In the genomic region with DNA sequence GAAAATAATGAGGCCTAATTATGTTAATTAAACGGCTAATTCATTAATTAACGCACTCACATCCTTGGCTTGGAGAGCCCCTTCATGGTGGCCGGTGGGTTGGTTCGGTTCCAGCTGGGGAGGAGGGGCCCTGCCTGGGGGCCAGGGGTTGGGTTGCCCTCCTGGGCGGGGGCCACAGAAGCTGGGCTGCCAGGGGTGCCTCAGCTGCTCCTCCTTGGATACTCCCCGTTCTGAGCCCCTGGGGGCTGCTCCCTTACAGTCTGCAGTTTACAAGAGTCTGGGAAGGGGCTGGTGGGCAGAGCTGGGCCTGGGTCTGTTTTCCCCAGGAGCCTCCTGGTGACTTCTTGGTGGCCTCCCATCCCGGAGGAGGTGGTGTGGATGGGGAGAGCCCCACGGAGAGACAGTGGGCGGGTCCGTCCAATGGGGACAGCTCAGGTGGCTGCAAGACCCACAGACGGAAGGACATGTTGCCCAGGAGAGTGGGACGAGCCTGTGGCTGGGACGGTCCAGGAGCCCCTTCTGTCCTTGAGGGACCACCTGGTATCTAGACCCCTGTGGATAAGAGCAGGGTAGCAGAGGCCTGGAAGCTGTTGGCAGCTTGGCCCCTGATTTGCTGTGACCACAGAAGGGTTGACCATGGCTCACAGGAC, we compare ENCODE assay signal across 30 cellular contexts.
"Had no signal": no experiment of that assay in that cellular context is flagged by ENCODE, and none has a peak within 500 bp of the region (broad histone marks: within the 10 kb centered on the region; RNA-seq: fewer than 3 reads in every experiment).

No MANE protein-coding gene starts in this region.

- H3K9me3 Mint-ChIP-seq: mesothelial cell of epicardium, naive B cell, nephron, neural crest cell had no signal

- H3K36me3 ChIP-seq: heart right ventricle, left lung, neutrophil, right lobe of liver, stomach, thyroid gland, transverse colon, upper lobe of left lung, vagina had no signal

- H3K9ac ChIP-seq: parathyroid adenoma had no signal

- H3K27me3 ChIP-seq: hepatocyte, left lung, right lobe of liver, testis, thyroid gland, transverse colon, upper lobe of left lung, vagina had no signal

- H3K4me3 Mint-ChIP-seq: mesothelial cell of epicardium; nephron; neural crest cell; stimulated activated naive B cell treated with anti-CD40 and anti-IgM and Interleukin-4, amounts not matched to agents 10 μg/mL and 1 μg/mL and 100 μg/mL, for 72 hours had no signal

- H2AFZ ChIP-seq: hepatocyte, parathyroid adenoma had no signal

- H3K4me3 ChIP-seq: heart right ventricle, hepatocyte, left lung, lung, psoas muscle, right lobe of liver, smooth muscle cell, stomach, testis, thyroid gland, transverse colon, upper lobe of left lung, vagina had no signal

- DNase-seq: heart right ventricle; islet precursor cell; kidney glomerular epithelial cell; left colon; left lung; mesendoderm; naive B cell; occipital lobe; stimulated activated CD4-positive, alpha-beta T cell treated with anti-CD3 and anti-CD28 coated beads, Interleukin-12 subunit alpha, Interleukin-12 subunit beta, amount 100 ng/mL, for 4 hours; stimulated activated CD4-positive, alpha-beta T cell treated with anti-CD3 and anti-CD28 coated beads, Interleukin-15, amount 100 ng/mL, for 24 hours; stimulated activated CD4-positive, alpha-beta T cell treated with anti-CD3 and anti-CD28 coated beads, Interleukin-2, amount 100 ng/mL, for 24 hours; stimulated activated CD4-positive, alpha-beta T cell treated with anti-CD3 and anti-CD28 coated beads, Interleukin-4, amount 100 ng/mL, for 1 hour; stimulated activated naive B cell treated with anti-CD40 and anti-IgM and Interleukin-4, amounts not matched to agents 10 μg/mL and 1 μg/mL and 100 μg/mL, for 72 hours; stimulated activated naive CD8-positive, alpha-beta T cell treated with anti-CD3 and anti-CD28 coated beads, Interleukin-15, Interleukin-2, amounts not matched to agents 100 U/mL and 50 U/mL, for 24 hours; stomach; testis; thyroid gland; transverse colon; upper lobe of left lung had no signal

- H3K4me1 Mint-ChIP-seq: mesothelial cell of epicardium; nephron; neural crest cell; stimulated activated naive B cell treated with anti-CD40 and anti-IgM and Interleukin-4, amounts not matched to agents 10 μg/mL and 1 μg/mL and 100 μg/mL, for 72 hours had no signal

- H3K9me3 ChIP-seq: heart right ventricle, left lung, neutrophil, psoas muscle, right lobe of liver, stomach, testis, thyroid gland, transverse colon, upper lobe of left lung, vagina had no signal

- H3K27ac Mint-ChIP-seq: mesothelial cell of epicardium; nephron; stimulated activated naive B cell treated with anti-CD40 and anti-IgM and Interleukin-4, amounts not matched to agents 10 μg/mL and 1 μg/mL and 100 μg/mL, for 72 hours had no signal

- H3K27ac ChIP-seq: heart right ventricle, hepatocyte, left lung, neutrophil, parathyroid adenoma, psoas muscle, right lobe of liver, stomach, testis, thyroid gland, transverse colon, upper lobe of left lung, vagina had no signal

- ATAC-seq: heart right ventricle; left colon; left lung; psoas muscle; stimulated activated naive B cell treated with anti-CD40 and anti-IgM and Interleukin-4, amounts not matched to agents 10 μg/mL and 1 μg/mL and 100 μg/mL, for 72 hours; stimulated activated naive CD8-positive, alpha-beta T cell treated with anti-CD3 and anti-CD28 coated beads, Interleukin-15, Interleukin-2, amounts not matched to agents 100 U/mL and 50 U/mL, for 24 hours had no signal

- H3K4me1 ChIP-seq: heart right ventricle, left lung, parathyroid adenoma, psoas muscle, stomach, testis, thyroid gland, transverse colon, upper lobe of left lung, vagina had no signal

- H3K4me2 ChIP-seq: hepatocyte, smooth muscle cell had no signal

- H3K36me3 Mint-ChIP-seq: mesothelial cell of epicardium; naive B cell; stimulated activated naive B cell treated with anti-CD40 and anti-IgM and Interleukin-4, amounts not matched to agents 10 μg/mL and 1 μg/mL and 100 μg/mL, for 72 hours had no signal
